In genomic region chr3:9754678-9755077, GRCh38 we compare ENCODE assay signal across 17 cellular contexts. TPM values are rescaled to one million over a fixed set of nuclear protein-coding genes. Genes with fewer than 3 reads are reported as not detected.
DNase-seq lines count a peak whose midpoint lies in the region; ATAC-seq and TF ChIP-seq lines count a peak whose summit lies in the region.
"Had no signal": no experiment of that assay in that cellular context is flagged by ENCODE, and none has a peak within 500 bp of the region (broad histone marks: within the 10 kb centered on the region; RNA-seq: fewer than 3 reads in every experiment).

No MANE protein-coding gene starts in this region.

- H3K23ac ChIP-seq in H9 (ENCODE audit: insufficient read length, low read depth, low read length): no peak overlapping the region

- no peak overlapping the region for H4K8ac ChIP-seq in H9 (replicated peaks; ENCODE audit: insufficient read length, low read depth, low read length)

- no peaks in the 10 kb centered on the region for H3F3A ChIP-seq in PC-3 (ENCODE audit: low read length, unreplicated experiment)

- intact Hi-C loops in PC-3 (cut with micrococcal nuclease): loop anchor here (2.0 kb wide), 1 partner anchor 14 kb away; the partner anchor contains the start of gene CAMK1

- no peaks in the 10 kb centered on the region for H3K79me1 ChIP-seq in H9 (ENCODE audit: insufficient read depth, low read depth, low read length, poor library complexity, severe bottlenecking)

- H3K4me1 Mint-ChIP-seq in activated T-cell treated with anti-CD3 and anti-CD28 coated beads, Interleukin-2, amount 50 U/mL, for 72 hours (ENCODE audit: low read depth): peaks cover 43% of the 10 kb centered on the region
- H3K4me1 Mint-ChIP-seq in endothelial cell (ENCODE audit: unreplicated experiment): peaks cover 22% of the 10 kb centered on the region
- peaks cover 30 to 52% of the 10 kb centered on the region in 2 donors for H3K4me1 Mint-ChIP-seq in stimulated activated naive B cell treated with anti-CD40 and anti-IgM and Interleukin-4, amounts not matched to agents 10 μg/mL and 1 μg/mL and 100 μg/mL, for 72 hours
- H3K4me1 Mint-ChIP-seq in H9: peaks cover 6 to 7% of the 10 kb centered on the region in 2 experiments

- H3K14ac ChIP-seq in H9 (ENCODE audit: insufficient read depth, low read length): no peak overlapping the region

- H3K4me3 ChIP-seq in PC-3 (ENCODE audit: low read length): no peak overlapping the region
- H3K4me3 ChIP-seq: GM12878, GM23248 had no signal

- no peaks in the 10 kb centered on the region for H3K27me3 Mint-ChIP-seq in activated T-cell treated with anti-CD3 and anti-CD28 coated beads, Interleukin-2, amount 50 U/mL, for 72 hours (ENCODE audit: low read depth)
- H3K27me3 Mint-ChIP-seq in endothelial cell (ENCODE audit: unreplicated experiment): peaks cover 13% of the 10 kb centered on the region
- no peaks in the 10 kb centered on the region for H3K27me3 Mint-ChIP-seq in stimulated activated naive B cell treated with anti-CD40 and anti-IgM and Interleukin-4, amounts not matched to agents 10 μg/mL and 1 μg/mL and 100 μg/mL, for 72 hours
- H3K27me3 Mint-ChIP-seq in H9 (ENCODE audit: low read depth): no peaks in the 10 kb centered on the region; the same call in 1 of the 2 replicates

- TF ChIP-seq CTCF in PC-3 (conservative IDR thresholded peaks at IDR 0.05; ENCODE audit: low read depth, low read length) (no peak), endothelial cell (IDR thresholded peaks at IDR 0.05; ENCODE audit: unreplicated experiment) (no peak), H9 (conservative IDR thresholded peaks at IDR 0.05) (no peak)

- POLR2A ChIA-PET in PC-3 (lab: Charles Lee; ENCODE audit: unreplicated experiment): no interaction called here

- H3K79me2 ChIP-seq in PC-3 (ENCODE audit: low read length): peaks cover 21% of the 10 kb centered on the region
- H3K79me2 ChIP-seq in H9 (ENCODE audit: insufficient read depth, low read length): no peaks in the 10 kb centered on the region

- H3K9me3 ChIP-seq in PC-3 (ENCODE audit: low read length) (no peaks in the 10 kb centered on the region), H9 (ENCODE audit: control insufficient read depth, low read depth, low read length) (no peaks in the 10 kb centered on the region)

- no peak overlapping the region for H2BK5ac ChIP-seq in H9 (ENCODE audit: insufficient read length, low read length)

- H3K23me2 ChIP-seq in H9 (ENCODE audit: insufficient read length, low read depth, low read length, poor library complexity, severe bottlenecking): no peaks in the 10 kb centered on the region

- no peak overlapping the region for H3T11ph ChIP-seq in H9 (ENCODE audit: low read length)

- no peak overlapping the region for H2BK12ac ChIP-seq in H9 (ENCODE audit: insufficient read length, low read depth, low read length)

- H3K9me3 Mint-ChIP-seq in activated T-cell treated with anti-CD3 and anti-CD28 coated beads, Interleukin-2, amount 50 U/mL, for 72 hours: no peaks in the 10 kb centered on the region
- no peaks in the 10 kb centered on the region for H3K9me3 Mint-ChIP-seq in endothelial cell (ENCODE audit: unreplicated experiment)
- no peaks in the 10 kb centered on the region for H3K9me3 Mint-ChIP-seq in stimulated activated naive B cell treated with anti-CD40 and anti-IgM and Interleukin-4, amounts not matched to agents 10 μg/mL and 1 μg/mL and 100 μg/mL, for 72 hours
- no peaks in the 10 kb centered on the region for H3K9me3 Mint-ChIP-seq in H9

- H3K27ac ChIP-seq in PC-3 (ENCODE audit: low read length) (peak overlapping the region; percentile 20), H9 (ENCODE audit: insufficient read length, low read depth, low read length) (no peak overlapping the region)
- H3K27ac ChIP-seq: GM23248 had no signal

- no peak overlapping the region for H3K18ac ChIP-seq in H9 (ENCODE audit: insufficient read length, low read depth, low read length)

- no TSS peak for BruUV-seq in PC-3 (replicated peaks; lab: Mats Ljungman, UMichigan)

- H2AK5ac ChIP-seq in H9 (ENCODE audit: insufficient read length, low read length): no peak overlapping the region

- H3K9me2 ChIP-seq in PC-3 (replicated peaks; ENCODE audit: low read length): no peaks in the 10 kb centered on the region

- H4K91ac ChIP-seq in H9 (ENCODE audit: insufficient read length, low read depth, low read length): no peak overlapping the region

- WGBS in H9 (ENCODE audit: extremely low coverage, insufficient read length, low lambda C conversion rate): no CpG with 5 or more reads among the region's 8 CpGs

- no peak overlapping the region for H2BK120ac ChIP-seq in H9 (ENCODE audit: low read depth, low read length, poor library complexity, severe bottlenecking)

- H3K27ac Mint-ChIP-seq in activated T-cell treated with anti-CD3 and anti-CD28 coated beads, Interleukin-2, amount 50 U/mL, for 72 hours: peak overlapping the region; percentile 71
- peak overlapping the region; percentile 48 for H3K27ac Mint-ChIP-seq in endothelial cell (ENCODE audit: unreplicated experiment)
- H3K27ac Mint-ChIP-seq in stimulated activated naive B cell treated with anti-CD40 and anti-IgM and Interleukin-4, amounts not matched to agents 10 μg/mL and 1 μg/mL and 100 μg/mL, for 72 hours: peak overlapping the region; percentile 48
- no peak overlapping the region for H3K27ac Mint-ChIP-seq in H9

- peak overlapping the region; percentile 23 to 27 for H3K4me3 Mint-ChIP-seq in activated T-cell treated with anti-CD3 and anti-CD28 coated beads, Interleukin-2, amount 50 U/mL, for 72 hours
- H3K4me3 Mint-ChIP-seq in endothelial cell (ENCODE audit: unreplicated experiment) (peak overlapping the region; percentile 84), H9 (no peak overlapping the region)
- no peak overlapping the region for H3K4me3 Mint-ChIP-seq in stimulated activated naive B cell treated with anti-CD40 and anti-IgM and Interleukin-4, amounts not matched to agents 10 μg/mL and 1 μg/mL and 100 μg/mL, for 72 hours

- H3K4me2 ChIP-seq in PC-3 (ENCODE audit: low read length) (peak overlapping the region; percentile 27; the same call in 1 of the 2 replicates), H9 (ENCODE audit: insufficient read depth, insufficient read length, low read length) (no peak overlapping the region)

- no peak for ATAC-seq in activated T-cell treated with anti-CD3 and anti-CD28 coated beads, Interleukin-2, amount 50 U/mL, for 72 hours (replicated peaks in 1 of 2)
- peak; percentile 25 for ATAC-seq in PC-3
- ATAC-seq in stimulated activated naive B cell treated with anti-CD40 and anti-IgM and Interleukin-4, amounts not matched to agents 10 μg/mL and 1 μg/mL and 100 μg/mL, for 72 hours (replicated peaks): no peak
- ATAC-seq: GM12878 had no signal

- H4K20me1 ChIP-seq in PC-3 (ENCODE audit: low read length) (no peaks in the 10 kb centered on the region), H9 (ENCODE audit: control insufficient read depth, insufficient read depth, insufficient read length) (no peaks in the 10 kb centered on the region)

- no peak overlapping the region for H3K56ac ChIP-seq in H9 (ENCODE audit: insufficient read length, low read depth, low read length)

- DNase-seq in activated T-cell treated with anti-CD3 and anti-CD28 coated beads, Interleukin-2, amount 50 U/mL, for 72 hours: no peak
- no peak for DNase-seq in activated T-cell treated with anti-CD3 and anti-CD28 coated beads, Interleukin-2, amount 50 U/mL, for 48 hours
- DNase-seq in PC-3 (peak; percentile 37), endothelial cell (ENCODE audit: low spot score) (no peak), H9 (no peak), foreskin melanocyte (no peak)
- no peak for DNase-seq in stimulated activated naive B cell treated with anti-CD40 and anti-IgM and Interleukin-4, amounts not matched to agents 10 μg/mL and 1 μg/mL and 100 μg/mL, for 72 hours
- DNase-seq in stimulated activated CD4-positive, alpha-beta T cell treated with anti-CD3 and anti-CD28 coated beads, Interleukin-12 subunit alpha, Interleukin-12 subunit beta, amount 100 ng/mL, for 4 hours: no peak
- DNase-seq: activated CD8-positive, alpha-beta memory T cell treated with anti-CD3 and anti-CD28 coated beads for 24 hours; anterior cingulate cortex; DMS53; effector CD4-positive, alpha-beta T cell; GM23248; MM.1S; NCI-H2171; nucleus accumbens had no signal

- H2AFZ ChIP-seq in PC-3 (ENCODE audit: low read length) (no peak overlapping the region), H9 (ENCODE audit: low read length) (no peak overlapping the region)
- H2AFZ ChIP-seq: GM23248 had no signal

- H3K9ac ChIP-seq in PC-3 (ENCODE audit: low read length) (no peak overlapping the region), H9 (ENCODE audit: extremely low read depth, insufficient read length, low read length) (no peak overlapping the region)
- H3K9ac ChIP-seq: GM23248 had no signal

- peaks cover 14% of the 10 kb centered on the region for H3K36me3 ChIP-seq in PC-3 (ENCODE audit: low read depth, low read length)

- CTCF ChIA-PET in PC-3 (lab: Charles Lee): no interaction called here

- H3K27me3 ChIP-seq in PC-3 (ENCODE audit: low read length): no peaks in the 10 kb centered on the region
- no peaks in the 10 kb centered on the region for H3K27me3 ChIP-seq in H9 (ENCODE audit: insufficient read depth, low read length)

- peaks cover 18% of the 10 kb centered on the region for H3K4me1 ChIP-seq in PC-3 (ENCODE audit: insufficient read depth, low read length)
- no peaks in the 10 kb centered on the region for H3K4me1 ChIP-seq in H9 (ENCODE audit: insufficient read depth, low read length)

- no peak overlapping the region for H3K4ac ChIP-seq in H9 (ENCODE audit: low read depth, low read length)

- H2BK20ac ChIP-seq in H9 (ENCODE audit: low read depth, low read length, poor library complexity, severe bottlenecking): no peak overlapping the region

- H2BK15ac ChIP-seq in H9 (ENCODE audit: low read depth, low read length): no peak overlapping the region

- H4K5ac ChIP-seq in H9 (ENCODE audit: insufficient read length, low read depth, low read length): no peak overlapping the region

- peaks cover 5 to 35% of the 10 kb centered on the region in 2 donors for H3K36me3 Mint-ChIP-seq in activated T-cell treated with anti-CD3 and anti-CD28 coated beads, Interleukin-2, amount 50 U/mL, for 72 hours (ENCODE audit: insufficient read depth in 2 of 2)
- peaks cover 32% of the 10 kb centered on the region for H3K36me3 Mint-ChIP-seq in endothelial cell (ENCODE audit: low read depth, unreplicated experiment)
- H3K36me3 Mint-ChIP-seq in stimulated activated naive B cell treated with anti-CD40 and anti-IgM and Interleukin-4, amounts not matched to agents 10 μg/mL and 1 μg/mL and 100 μg/mL, for 72 hours: peaks cover 43 to 58% of the 10 kb centered on the region in 2 donors
- H3K36me3 Mint-ChIP-seq in H9 (ENCODE audit: insufficient read depth in 1 of 3, low read depth in 3 of 3): peaks cover 28 to 78% (median 71%) of the 10 kb centered on the region in 3 experiments

RNA-seq across cellular contexts. Expression of gene OGG1, which starts 4.9 kb away (rescaled TPM):
- total RNA-seq in activated T-cell treated with anti-CD3 and anti-CD28 coated beads, Interleukin-2, amount 50 U/mL, for 72 hours: 10 to 100 TPM; 31.0 to 33.4 TPM
- total RNA-seq in PC-3 (2014; rRNA removed): 38.7 and 47.3 TPM in 2 replicates
- 22.2 TPM for total RNA-seq in endothelial cell (ENCODE audit: unreplicated experiment)
- 43.4 and 44.1 TPM in 2 replicates for total RNA-seq in H9 (2021)

RNA-seq across cellular contexts. Expression of gene CAMK1, which starts 15.1 kb away (rescaled TPM):
- total RNA-seq in activated T-cell treated with anti-CD3 and anti-CD28 coated beads, Interleukin-2, amount 50 U/mL, for 72 hours: 10 to 100 TPM; 38.6 to 47.4 TPM
- total RNA-seq in PC-3 (2014; rRNA removed) (36.6 and 53.2 TPM in 2 replicates), endothelial cell (ENCODE audit: unreplicated experiment) (6.0 TPM), H9 (2021) (9.0 and 9.2 TPM in 2 replicates)

RNA-seq across cellular contexts. Expression of gene BRPF1, which starts 23.1 kb away (rescaled TPM):
- total RNA-seq in activated T-cell treated with anti-CD3 and anti-CD28 coated beads, Interleukin-2, amount 50 U/mL, for 72 hours: 10 to 100 TPM; 34.6 to 42.7 TPM
- total RNA-seq in PC-3 (2014; rRNA removed): 27.0 and 29.8 TPM in 2 replicates
- 40.6 TPM for total RNA-seq in endothelial cell (ENCODE audit: unreplicated experiment)
- 38.4 and 38.6 TPM in 2 replicates for total RNA-seq in H9 (2021)

RNA-seq across cellular contexts. Expression of gene TADA3, which starts 37.6 kb away (rescaled TPM):
- total RNA-seq in activated T-cell treated with anti-CD3 and anti-CD28 coated beads, Interleukin-2, amount 50 U/mL, for 72 hours: 100 to 1,000 TPM; 105 to 112 TPM
- total RNA-seq in PC-3 (2014; rRNA removed) (85.4 and 85.9 TPM in 2 replicates), endothelial cell (ENCODE audit: unreplicated experiment) (35.4 TPM), H9 (2021) (49.8 and 51.3 TPM in 2 replicates)

RNA-seq across cellular contexts. Expression of gene ARPC4, which starts 38.2 kb away (rescaled TPM):
- 100 to 1,000 TPM; 168 to 176 TPM for total RNA-seq in activated T-cell treated with anti-CD3 and anti-CD28 coated beads, Interleukin-2, amount 50 U/mL, for 72 hours
- total RNA-seq in PC-3 (2014; rRNA removed) (131 and 223 TPM in 2 replicates), endothelial cell (ENCODE audit: unreplicated experiment) (203 TPM), H9 (2021) (161 and 164 TPM in 2 replicates)

Comparison
In these comparisons a context has a peak if more than half of its experiments do, and no peak if none do; other contexts are left out.
1. H3K27ac Mint-ChIP-seq: peak in activated T-cell treated with anti-CD3 and anti-CD28 coated beads, Interleukin-2, amount 50 U/mL, for 72 hours (single experiment), endothelial cell (single experiment) and stimulated activated naive B cell treated with anti-CD40 and anti-IgM and Interleukin-4, amounts not matched to agents 10 μg/mL and 1 μg/mL and 100 μg/mL, for 72 hours (single experiment); none in H9 (0 of 3).
2. H3K4me3 Mint-ChIP-seq: peak in activated T-cell treated with anti-CD3 and anti-CD28 coated beads, Interleukin-2, amount 50 U/mL, for 72 hours (2 of 2) and endothelial cell (single experiment); none in stimulated activated naive B cell treated with anti-CD40 and anti-IgM and Interleukin-4, amounts not matched to agents 10 μg/mL and 1 μg/mL and 100 μg/mL, for 72 hours (0 of 2) and H9 (0 of 2).